Comparison of ENCODE assay signal across 34 cellular contexts in the genomic region with DNA sequence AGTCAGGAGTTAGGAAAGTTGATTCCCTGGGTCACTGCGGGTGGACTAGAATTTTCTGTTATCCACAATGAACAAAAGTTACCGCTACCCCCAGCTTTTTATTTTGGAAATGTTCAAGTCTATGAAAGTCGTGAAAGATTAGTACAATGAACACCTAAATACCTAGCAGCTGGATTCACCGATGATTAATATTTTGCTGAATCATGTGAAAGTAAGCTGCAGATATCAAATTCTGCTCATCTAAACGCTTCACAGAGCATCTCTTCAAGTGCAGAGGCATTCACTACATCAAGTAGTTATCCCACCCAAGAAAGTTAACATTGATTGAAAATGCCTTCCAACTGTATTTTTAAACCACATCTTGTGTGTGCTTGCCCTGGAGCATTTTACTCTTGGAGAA.
"Had no signal": no experiment of that assay in that cellular context is flagged by ENCODE, and none has a peak within 500 bp of the region (broad histone marks: within the 10 kb centered on the region; RNA-seq: fewer than 3 reads in every experiment).

No MANE protein-coding gene starts in this region.

- H3K4me1 ChIP-seq: body of pancreas, breast epithelium had no signal

- H3K9me3 Mint-ChIP-seq: activated B cell treated with CpG ODN at 0.5 μM for 24 hours; activated CD4-positive, alpha-beta memory T cell treated with anti-CD3 and anti-CD28 coated beads for 36 hours; activated CD4-positive, alpha-beta T cell treated with anti-CD3 and anti-CD28 coated beads, Interleukin-2, amount 10 ng/mL, durations not matched to agents 24 days and 14 days; activated CD8-positive, alpha-beta T cell treated with anti-CD3 and anti-CD28 coated beads for 36 hours; activated naive CD4-positive, alpha-beta T cell treated with anti-CD3 and anti-CD28 coated beads, Interleukin-2, amount 10 ng/mL, durations not matched to agents 7 days and 5 days; activated naive CD4-positive, alpha-beta T cell treated with anti-CD3 and anti-CD28 coated beads, Interleukin-2, amount 50 U/mL, for 24 hours; activated naive CD8-positive, alpha-beta T cell treated with anti-CD3 and anti-CD28 coated beads, Interleukin-2, amount 10 ng/mL, durations not matched to agents 7 days and 5 days; activated T-cell treated with anti-CD3 and anti-CD28 coated beads, Interleukin-2, amount 50 U/mL, for 24 hours; activated T-helper 2 cell treated with anti-CD3 and anti-CD28 coated beads, Interferon-gamma antibody, Interleukin-2, Interleukin-4, amounts not matched to agents 10 μg/mL and 5 μg/mL and 100 μg/mL, durations not matched to agents 14 hours and 24 hours and 36 hours; T-helper 1 cell treated with Interleukin-12 subunit alpha and Interleukin-12 subunit beta and Interleukin-4 antibody, amounts not matched to agents 30 μg/mL and 1 μg/mL, for 36 hours; T-helper 2 cell treated with Interferon-gamma antibody and Interleukin-4, amounts not matched to agents 5 μg/mL and 100 μg/mL, for 36 hours had no signal

- H3K4me1 Mint-ChIP-seq: activated B cell treated with CpG ODN at 0.5 μM for 24 hours; activated CD4-positive, alpha-beta T cell treated with anti-CD3 and anti-CD28 coated beads, Interleukin-2, amount 10 ng/mL, durations not matched to agents 24 days and 14 days; activated naive CD4-positive, alpha-beta T cell treated with anti-CD3 and anti-CD28 coated beads, Interleukin-2, amount 10 ng/mL, durations not matched to agents 7 days and 5 days; activated naive CD4-positive, alpha-beta T cell treated with anti-CD3 and anti-CD28 coated beads, Interleukin-2, amount 50 U/mL, for 24 hours; activated naive CD8-positive, alpha-beta T cell treated with anti-CD3 and anti-CD28 coated beads, Interleukin-2, amount 10 ng/mL, durations not matched to agents 7 days and 5 days had no signal

- H3K27ac Mint-ChIP-seq: activated B cell treated with CpG ODN at 0.5 μM for 24 hours; activated CD4-positive, alpha-beta memory T cell treated with anti-CD3 and anti-CD28 coated beads for 36 hours; activated CD4-positive, alpha-beta T cell treated with anti-CD3 and anti-CD28 coated beads, Interleukin-2, amount 10 ng/mL, durations not matched to agents 24 days and 14 days; activated CD8-positive, alpha-beta T cell treated with anti-CD3 and anti-CD28 coated beads for 36 hours; activated naive CD4-positive, alpha-beta T cell treated with anti-CD3 and anti-CD28 coated beads, Interleukin-2, amount 10 ng/mL, durations not matched to agents 7 days and 5 days; activated naive CD4-positive, alpha-beta T cell treated with anti-CD3 and anti-CD28 coated beads, Interleukin-2, amount 50 U/mL, for 24 hours; activated naive CD8-positive, alpha-beta T cell; activated naive CD8-positive, alpha-beta T cell treated with anti-CD3 and anti-CD28 coated beads, Interleukin-2, amount 10 ng/mL, durations not matched to agents 7 days and 5 days; activated T-cell treated with anti-CD3 and anti-CD28 coated beads, Interleukin-2, amount 50 U/mL, for 24 hours; activated T-helper 2 cell treated with anti-CD3 and anti-CD28 coated beads, Interferon-gamma antibody, Interleukin-2, Interleukin-4, amounts not matched to agents 10 μg/mL and 5 μg/mL and 100 μg/mL, durations not matched to agents 14 hours and 24 hours and 36 hours; T-helper 1 cell treated with Interleukin-12 subunit alpha and Interleukin-12 subunit beta and Interleukin-4 antibody, amounts not matched to agents 30 μg/mL and 1 μg/mL, for 36 hours; T-helper 2 cell treated with Interferon-gamma antibody and Interleukin-4, amounts not matched to agents 5 μg/mL and 100 μg/mL, for 36 hours had no signal

- DNase-seq: activated B cell treated with CpG ODN at 0.5 μM for 24 hours; activated CD4-positive, alpha-beta memory T cell treated with anti-CD3 and anti-CD28 coated beads for 36 hours; activated CD4-positive, alpha-beta T cell treated with anti-CD3 and anti-CD28 coated beads for 4 hours; activated CD4-positive, alpha-beta T cell treated with anti-CD3 and anti-CD28 coated beads, Interleukin-2, amount 10 ng/mL, durations not matched to agents 24 days and 14 days; activated CD4-positive, alpha-beta T cell treated with anti-CD3 and anti-CD28 coated beads, Interleukin-2, amount 50 U/mL, for 1 hour; activated CD4-positive, alpha-beta T cell treated with anti-CD3 and anti-CD28 coated beads, Interleukin-2, amount 50 U/mL, for 4 hours; activated CD4-positive, CD25-positive, alpha-beta regulatory T cell treated with anti-CD3 and anti-CD28 coated beads, Interleukin-2, amount 50 U/mL, for 72 hours; activated CD8-positive, alpha-beta memory T cell treated with anti-CD3 and anti-CD28 coated beads, Interleukin-2, amount 50 U/mL, for 4 hours; activated CD8-positive, alpha-beta T cell treated with anti-CD3 and anti-CD28 coated beads for 36 hours; activated effector memory CD4-positive, alpha-beta T cell treated with Interleukin-2 at 50 U/mL for 16 hours; activated gamma-delta T cell; activated naive CD4-positive, alpha-beta T cell treated with anti-CD3 and anti-CD28 coated beads, Interleukin-2, amount 10 ng/mL, durations not matched to agents 7 days and 5 days; activated naive CD4-positive, alpha-beta T cell treated with Interleukin-2 at 50 U/mL for 16 hours; activated naive CD8-positive, alpha-beta T cell treated with anti-CD3 and anti-CD28 coated beads, Interleukin-2, amount 10 ng/mL, durations not matched to agents 7 days and 5 days; activated T-cell treated with anti-CD3 and anti-CD28 coated beads, Interleukin-2, amount 50 U/mL, for 24 hours; activated T-cell treated with anti-CD3 and anti-CD28 coated beads, Interleukin-2, amount 50 U/mL, for 48 hours; adrenal gland; amniotic stem cell; aorta; body of pancreas; brain microvascular endothelial cell; central memory CD4-positive, alpha-beta T cell; T-helper 1 cell; T-helper 2 cell; T-helper 9 cell had no signal

- ATAC-seq: activated CD8-positive, alpha-beta T cell treated with anti-CD3 and anti-CD28 coated beads for 36 hours; body of pancreas had no signal

- H3K27ac ChIP-seq: adrenal gland, body of pancreas, brain microvascular endothelial cell, breast epithelium, VCaP had no signal

- H3K27me3 Mint-ChIP-seq: activated B cell treated with CpG ODN at 0.5 μM for 24 hours; activated CD4-positive, alpha-beta memory T cell treated with anti-CD3 and anti-CD28 coated beads for 36 hours; activated CD4-positive, alpha-beta T cell treated with anti-CD3 and anti-CD28 coated beads, Interleukin-2, amount 10 ng/mL, durations not matched to agents 24 days and 14 days; activated naive CD4-positive, alpha-beta T cell treated with anti-CD3 and anti-CD28 coated beads, Interleukin-2, amount 10 ng/mL, durations not matched to agents 7 days and 5 days had no signal

- H3K27me3 ChIP-seq: adrenal gland, body of pancreas, brain microvascular endothelial cell, breast epithelium had no signal

- FAIRE-seq: astrocyte, TTC549 had no signal

- H3K4me3 ChIP-seq: adrenal gland, body of pancreas, breast epithelium had no signal

- H3K36me3 Mint-ChIP-seq: activated CD4-positive, alpha-beta memory T cell treated with anti-CD3 and anti-CD28 coated beads for 36 hours; activated naive CD4-positive, alpha-beta T cell treated with anti-CD3 and anti-CD28 coated beads, Interleukin-2, amount 10 ng/mL, durations not matched to agents 7 days and 5 days; activated naive CD4-positive, alpha-beta T cell treated with anti-CD3 and anti-CD28 coated beads, Interleukin-2, amount 50 U/mL, for 24 hours; activated naive CD8-positive, alpha-beta T cell; activated naive CD8-positive, alpha-beta T cell treated with anti-CD3 and anti-CD28 coated beads, Interleukin-2, amount 10 ng/mL, durations not matched to agents 7 days and 5 days had no signal

- H3K36me3 ChIP-seq: adrenal gland, brain microvascular endothelial cell, breast epithelium had no signal

- H3K4me3 Mint-ChIP-seq: activated B cell treated with CpG ODN at 0.5 μM for 24 hours; activated CD4-positive, alpha-beta memory T cell treated with anti-CD3 and anti-CD28 coated beads for 36 hours; activated CD4-positive, alpha-beta T cell treated with anti-CD3 and anti-CD28 coated beads, Interleukin-2, amount 10 ng/mL, durations not matched to agents 24 days and 14 days; activated CD8-positive, alpha-beta T cell treated with anti-CD3 and anti-CD28 coated beads for 36 hours; activated naive CD4-positive, alpha-beta T cell treated with anti-CD3 and anti-CD28 coated beads, Interleukin-2, amount 10 ng/mL, durations not matched to agents 7 days and 5 days; activated naive CD4-positive, alpha-beta T cell treated with anti-CD3 and anti-CD28 coated beads, Interleukin-2, amount 50 U/mL, for 24 hours; activated naive CD8-positive, alpha-beta T cell; activated naive CD8-positive, alpha-beta T cell treated with anti-CD3 and anti-CD28 coated beads, Interleukin-2, amount 10 ng/mL, durations not matched to agents 7 days and 5 days; activated T-cell treated with anti-CD3 and anti-CD28 coated beads, Interleukin-2, amount 50 U/mL, for 24 hours; T-helper 1 cell treated with Interleukin-12 subunit alpha and Interleukin-12 subunit beta and Interleukin-4 antibody, amounts not matched to agents 30 μg/mL and 1 μg/mL, for 36 hours; T-helper 2 cell treated with Interferon-gamma antibody and Interleukin-4, amounts not matched to agents 5 μg/mL and 100 μg/mL, for 36 hours had no signal

- H3K9me3 ChIP-seq: adrenal gland, body of pancreas, breast epithelium had no signal
